27 cellular contexts compared by ENCODE assay signal in genomic region chr15:25899870-25900269, GRCh38. TPM values are rescaled to one million over a fixed set of nuclear protein-coding genes. Genes with fewer than 3 reads are reported as not detected.
"Had no signal": no experiment of that assay in that cellular context is flagged by ENCODE, and none has a peak within 500 bp of the region (broad histone marks: within the 10 kb centered on the region; RNA-seq: fewer than 3 reads in every experiment).

No MANE protein-coding gene starts in this region.

- H3K36me3 Mint-ChIP-seq: activated naive CD8-positive, alpha-beta T cell treated with anti-CD3 and anti-CD28 coated beads, Interleukin-2, amount 10 ng/mL, durations not matched to agents 7 days and 5 days had no signal

- H3K4me3 Mint-ChIP-seq: activated CD4-positive, alpha-beta T cell treated with anti-CD3 and anti-CD28 coated beads for 36 hours; activated naive CD4-positive, alpha-beta T cell treated with anti-CD3 and anti-CD28 coated beads for 36 hours; activated naive CD8-positive, alpha-beta T cell treated with anti-CD3 and anti-CD28 coated beads, Interleukin-2, amount 10 ng/mL, durations not matched to agents 7 days and 5 days; endodermal cell; nephron progenitor cell; stimulated activated naive CD8-positive, alpha-beta T cell treated with anti-CD3 and anti-CD28 coated beads, Interleukin-15, Interleukin-2, amounts not matched to agents 100 ng/mL and 50 ng/mL, for 24 hours had no signal

- H3K36me3 ChIP-seq: esophagus squamous epithelium, neutrophil, ovary, prostate gland, upper lobe of left lung, vagina had no signal

- DNase-seq: activated CD4-positive, alpha-beta T cell treated with anti-CD3 and anti-CD28 coated beads for 36 hours; activated CD4-positive, alpha-beta T cell treated with anti-CD3 and anti-CD28 coated beads, Interleukin-2, amount 50 U/mL, for 4 hours; activated CD4-positive, CD25-positive, alpha-beta regulatory T cell; activated effector memory CD4-positive, alpha-beta T cell treated with Interleukin-2 at 50 U/mL for 16 hours; activated naive CD4-positive, alpha-beta T cell treated with anti-CD3 and anti-CD28 coated beads for 36 hours; activated naive CD8-positive, alpha-beta T cell treated with anti-CD3 and anti-CD28 coated beads, Interleukin-2, amount 10 ng/mL, durations not matched to agents 7 days and 5 days; amniotic stem cell; central memory CD4-positive, alpha-beta T cell; endodermal cell; esophagus squamous epithelium; head of caudate nucleus; hippocampal formation; left colon; mammary epithelial cell; nephron progenitor cell; ovary; retina; stimulated activated CD4-positive, alpha-beta T cell treated with anti-CD3 and anti-CD28 coated beads, Interleukin-12 subunit alpha, Interleukin-12 subunit beta, amount 100 ng/mL, for 4 hours; stimulated activated CD4-positive, alpha-beta T cell treated with anti-CD3 and anti-CD28 coated beads, Interleukin-4, amount 100 ng/mL, for 1 hour; substantia nigra; upper lobe of left lung had no signal

- H3K9me3 Mint-ChIP-seq: activated naive CD4-positive, alpha-beta T cell treated with anti-CD3 and anti-CD28 coated beads for 36 hours; activated naive CD8-positive, alpha-beta T cell treated with anti-CD3 and anti-CD28 coated beads, Interleukin-2, amount 10 ng/mL, durations not matched to agents 7 days and 5 days; endodermal cell; nephron progenitor cell; stimulated activated naive CD8-positive, alpha-beta T cell treated with anti-CD3 and anti-CD28 coated beads, Interleukin-15, Interleukin-2, amounts not matched to agents 100 ng/mL and 50 ng/mL, for 24 hours had no signal

- H3K27me3 Mint-ChIP-seq: activated CD4-positive, alpha-beta T cell treated with anti-CD3 and anti-CD28 coated beads for 36 hours; activated naive CD8-positive, alpha-beta T cell treated with anti-CD3 and anti-CD28 coated beads, Interleukin-2, amount 10 ng/mL, durations not matched to agents 7 days and 5 days; stimulated activated naive CD8-positive, alpha-beta T cell treated with anti-CD3 and anti-CD28 coated beads, Interleukin-15, Interleukin-2, amounts not matched to agents 100 ng/mL and 50 ng/mL, for 24 hours had no signal

- H3K4me3 ChIP-seq: esophagus squamous epithelium, ovary, prostate gland, skin epidermis, upper lobe of left lung, vagina had no signal

- H3K27ac ChIP-seq: neutrophil, ovary, prostate gland, skin epidermis, upper lobe of left lung, vagina had no signal

- H3K27me3 ChIP-seq: esophagus squamous epithelium, neutrophil, ovary, upper lobe of left lung, vagina had no signal

- ATAC-seq: activated CD4-positive, alpha-beta T cell treated with anti-CD3 and anti-CD28 coated beads for 36 hours; left colon had no signal

- FAIRE-seq: keratinocyte had no signal

- H3K4me1 ChIP-seq: prostate gland, vagina had no signal

- H3K27ac Mint-ChIP-seq: activated CD4-positive, alpha-beta T cell treated with anti-CD3 and anti-CD28 coated beads for 36 hours; activated naive CD4-positive, alpha-beta T cell treated with anti-CD3 and anti-CD28 coated beads for 36 hours; activated naive CD8-positive, alpha-beta T cell treated with anti-CD3 and anti-CD28 coated beads, Interleukin-2, amount 10 ng/mL, durations not matched to agents 7 days and 5 days; endodermal cell; nephron progenitor cell; stimulated activated naive CD8-positive, alpha-beta T cell treated with anti-CD3 and anti-CD28 coated beads, Interleukin-15, Interleukin-2, amounts not matched to agents 100 ng/mL and 50 ng/mL, for 24 hours had no signal

- H3K9me3 ChIP-seq: esophagus squamous epithelium, neutrophil, ovary, prostate gland, upper lobe of left lung, vagina had no signal

RNA-seq across cellular contexts. Expression of gene ATP10A, which starts 36.7 kb away (rescaled TPM):
- polyA plus RNA-seq: keratinocyte, mammary epithelial cell had no signal
